Comparison of ENCODE assay signal across 6 cellular contexts in genomic region chr16:9383281-9383680, GRCh38.
"Had no signal": no experiment of that assay in that cellular context is flagged by ENCODE, and none has a peak within 500 bp of the region (broad histone marks: within the 10 kb centered on the region; RNA-seq: fewer than 3 reads in every experiment).

No MANE protein-coding gene starts in this region.

- H3K4me3 Mint-ChIP-seq: GM23338, H9, IgD-negative memory B cell had no signal

- DNase-seq: H9, HCEC 1CT had no signal

- ATAC-seq: GM23338, HepG2 had no signal

- H3K27ac Mint-ChIP-seq: H9 had no signal

- H3K4me3 ChIP-seq: GM23338 had no signal

- H3K4me2 ChIP-seq: GM23338 had no signal

- H3K36me3 Mint-ChIP-seq: IgD-negative memory B cell had no signal

- H2AFZ ChIP-seq: GM23338 had no signal

- H3K4me1 Mint-ChIP-seq: GM23338, IgD-negative memory B cell had no signal

- H3K27ac ChIP-seq: HL-60 had no signal
